1 cellular context compared by ENCODE assay signal in genomic region chr11:10307411-10308207, GRCh38.
A peak's percentile ranks its signal among the peaks of the same experiment; 100 is the strongest.
TF ChIP-seq lines count a peak whose summit lies in the region.

No MANE protein-coding gene starts in this region.

TF ChIP-seq in HEK293, 187 proteins besides CTCF, POLR2A, EP300 and RAD21 (continued from another document):
- TF ChIP-seq ZNF610 (tag by site-specific recombination; IDR thresholded peaks at IDR 0.05; ENCODE audit: borderline replicate concordance): peak; percentile 44; the same call in 1 of the 2 replicates
- TF ChIP-seq BCL11B (tag by site-specific recombination; IDR thresholded peaks at IDR 0.05; ENCODE audit: low read depth): peak; percentile 71
- TF ChIP-seq GLIS2 (tag by site-specific recombination; IDR thresholded peaks at IDR 0.05): peak; percentile 86
- peak; percentile 96 for TF ChIP-seq ZEB2 (tag by site-specific recombination; IDR thresholded peaks at IDR 0.05)
- no peak for TF ChIP-seq ZNF792 (tag by site-specific recombination; IDR thresholded peaks at IDR 0.05)
- TF ChIP-seq ZNF624 (tag by site-specific recombination; IDR thresholded peaks at IDR 0.05): no peak
- peak; percentile 44; the same call in 1 of the 2 replicates for TF ChIP-seq ZNF391 (tag by site-specific recombination; IDR thresholded peaks at IDR 0.05; ENCODE audit: borderline replicate concordance, low read depth)
- TF ChIP-seq GLI4 (tag by site-specific recombination; IDR thresholded peaks at IDR 0.05): no peak
- no peak for TF ChIP-seq SCRT2 (tag by site-specific recombination; IDR thresholded peaks at IDR 0.05)
- TF ChIP-seq ZNF121 (tag by site-specific recombination; IDR thresholded peaks at IDR 0.05): no peak
- TF ChIP-seq KLF16 (tag by site-specific recombination; IDR thresholded peaks at IDR 0.05): no peak; the same call in 1 of the 2 replicates
- peak; percentile 91 for TF ChIP-seq ZNF335 (tag by site-specific recombination; conservative IDR thresholded peaks at IDR 0.05)
- TF ChIP-seq, protein P1, sequence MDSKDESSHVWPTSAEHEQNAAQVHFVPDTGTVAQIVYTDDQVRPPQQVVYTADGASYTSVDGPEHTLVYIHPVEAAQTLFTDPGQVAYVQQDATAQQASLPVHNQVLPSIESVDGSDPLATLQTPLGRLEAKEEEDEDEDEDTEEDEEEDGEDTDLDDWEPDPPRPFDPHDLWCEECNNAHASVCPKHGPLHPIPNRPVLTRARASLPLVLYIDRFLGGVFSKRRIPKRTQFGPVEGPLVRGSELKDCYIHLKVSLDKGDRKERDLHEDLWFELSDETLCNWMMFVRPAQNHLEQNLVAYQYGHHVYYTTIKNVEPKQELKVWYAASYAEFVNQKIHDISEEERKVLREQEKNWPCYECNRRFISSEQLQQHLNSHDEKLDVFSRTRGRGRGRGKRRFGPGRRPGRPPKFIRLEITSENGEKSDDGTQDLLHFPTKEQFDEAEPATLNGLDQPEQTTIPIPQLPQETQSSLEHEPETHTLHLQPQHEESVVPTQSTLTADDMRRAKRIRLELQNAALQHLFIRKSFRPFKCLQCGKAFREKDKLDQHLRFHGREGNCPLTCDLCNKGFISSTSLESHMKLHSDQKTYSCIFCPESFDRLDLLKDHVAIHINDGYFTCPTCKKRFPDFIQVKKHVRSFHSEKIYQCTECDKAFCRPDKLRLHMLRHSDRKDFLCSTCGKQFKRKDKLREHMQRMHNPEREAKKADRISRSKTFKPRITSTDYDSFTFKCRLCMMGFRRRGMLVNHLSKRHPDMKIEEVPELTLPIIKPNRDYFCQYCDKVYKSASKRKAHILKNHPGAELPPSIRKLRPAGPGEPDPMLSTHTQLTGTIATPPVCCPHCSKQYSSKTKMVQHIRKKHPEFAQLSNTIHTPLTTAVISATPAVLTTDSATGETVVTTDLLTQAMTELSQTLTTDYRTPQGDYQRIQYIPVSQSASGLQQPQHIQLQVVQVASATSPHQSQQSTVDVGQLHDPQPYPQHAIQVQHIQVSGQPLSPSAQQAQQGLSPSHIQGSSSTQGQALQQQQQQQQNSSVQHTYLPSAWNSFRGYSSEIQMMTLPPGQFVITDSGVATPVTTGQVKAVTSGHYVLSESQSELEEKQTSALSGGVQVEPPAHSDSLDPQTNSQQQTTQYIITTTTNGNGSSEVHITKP (tag by site-specific recombination; IDR thresholded peaks at IDR 0.05): peak; percentile 43
- TF ChIP-seq ZNF175 (tag by site-specific recombination; IDR thresholded peaks at IDR 0.05): no peak
- TF ChIP-seq SP3 (tag by site-specific recombination; IDR thresholded peaks at IDR 0.05): peak; percentile 30
- TF ChIP-seq ZNF350 (tag by site-specific recombination; IDR thresholded peaks at IDR 0.05): no peak
- TF ChIP-seq ZNF621 (tag by site-specific recombination; IDR thresholded peaks at IDR 0.05): no peak
- no peak for TF ChIP-seq ZNF830 (tag by site-specific recombination; IDR thresholded peaks at IDR 0.05; ENCODE audit: low read depth)
- no peak for TF ChIP-seq ELK4 (IDR thresholded peaks at IDR 0.05; ENCODE audit: borderline replicate concordance, low read depth, low read length)
- peak; percentile 43; the same call in 1 of the 2 replicates for TF ChIP-seq WT1 (tag by site-specific recombination; IDR thresholded peaks at IDR 0.05)
- no peak for TF ChIP-seq ZNF404 (tag by site-specific recombination; IDR thresholded peaks at IDR 0.05)
- TF ChIP-seq ZBTB20 (tag by site-specific recombination; IDR thresholded peaks at IDR 0.05): no peak
- no peak for TF ChIP-seq ZNF677 (tag by site-specific recombination; IDR thresholded peaks at IDR 0.05)
- peak; percentile 75 for TF ChIP-seq ZNF2 (tag by site-specific recombination; IDR thresholded peaks at IDR 0.05)
- no peak for TF ChIP-seq ZNF433 (tag by site-specific recombination; IDR thresholded peaks at IDR 0.05; ENCODE audit: low read depth)
- no peak for TF ChIP-seq HOXA7 (CRISPR knock-in tag; IDR thresholded peaks at IDR 0.05; ENCODE audit: borderline replicate concordance)
- TF ChIP-seq ZSCAN16 (tag by site-specific recombination; IDR thresholded peaks at IDR 0.05): no peak
- TF ChIP-seq ZNF596 (tag by site-specific recombination; IDR thresholded peaks at IDR 0.05): no peak
- no peak for TF ChIP-seq ZNF837 (tag by site-specific recombination; IDR thresholded peaks at IDR 0.05)
- TF ChIP-seq ZBTB7A (tag by site-specific recombination; IDR thresholded peaks at IDR 0.05; ENCODE audit: low read depth): 0 out of 2 replicates have a peak, but pooled peaks have one; percentile 23
- TF ChIP-seq, protein P2, sequence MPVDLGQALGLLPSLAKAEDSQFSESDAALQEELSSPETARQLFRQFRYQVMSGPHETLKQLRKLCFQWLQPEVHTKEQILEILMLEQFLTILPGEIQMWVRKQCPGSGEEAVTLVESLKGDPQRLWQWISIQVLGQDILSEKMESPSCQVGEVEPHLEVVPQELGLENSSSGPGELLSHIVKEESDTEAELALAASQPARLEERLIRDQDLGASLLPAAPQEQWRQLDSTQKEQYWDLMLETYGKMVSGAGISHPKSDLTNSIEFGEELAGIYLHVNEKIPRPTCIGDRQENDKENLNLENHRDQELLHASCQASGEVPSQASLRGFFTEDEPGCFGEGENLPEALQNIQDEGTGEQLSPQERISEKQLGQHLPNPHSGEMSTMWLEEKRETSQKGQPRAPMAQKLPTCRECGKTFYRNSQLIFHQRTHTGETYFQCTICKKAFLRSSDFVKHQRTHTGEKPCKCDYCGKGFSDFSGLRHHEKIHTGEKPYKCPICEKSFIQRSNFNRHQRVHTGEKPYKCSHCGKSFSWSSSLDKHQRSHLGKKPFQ (tag by site-specific recombination; IDR thresholded peaks at IDR 0.05): no peak
- TF ChIP-seq ZFP37 (tag by site-specific recombination; IDR thresholded peaks at IDR 0.05): 0 out of 2 replicates have a peak, but pooled peaks have one; percentile 3
- TF ChIP-seq ZNF112 (tag by site-specific recombination; IDR thresholded peaks at IDR 0.05): no peak
- peak; percentile 76 for TF ChIP-seq SP7 (tag by site-specific recombination; IDR thresholded peaks at IDR 0.05)
- no peak for TF ChIP-seq MYNN (tag by site-specific recombination; IDR thresholded peaks at IDR 0.05; ENCODE audit: borderline replicate concordance)
- peak; percentile 80 for TF ChIP-seq ZNF629 (tag by site-specific recombination; IDR thresholded peaks at IDR 0.05)
- peak; percentile 66 for TF ChIP-seq OSR2 (tag by site-specific recombination; IDR thresholded peaks at IDR 0.05)
- no peak for TF ChIP-seq ZNF585B (tag by site-specific recombination; IDR thresholded peaks at IDR 0.05)
- peak; percentile 64 for TF ChIP-seq SP2 (tag by site-specific recombination; IDR thresholded peaks at IDR 0.05)
- TF ChIP-seq ZNF23 (tag by site-specific recombination; IDR thresholded peaks at IDR 0.05; ENCODE audit: borderline replicate concordance): no peak
- TF ChIP-seq ZSCAN30 (tag by site-specific recombination; IDR thresholded peaks at IDR 0.05): no peak; the same call in 1 of the 2 replicates
- TF ChIP-seq, protein P3, sequence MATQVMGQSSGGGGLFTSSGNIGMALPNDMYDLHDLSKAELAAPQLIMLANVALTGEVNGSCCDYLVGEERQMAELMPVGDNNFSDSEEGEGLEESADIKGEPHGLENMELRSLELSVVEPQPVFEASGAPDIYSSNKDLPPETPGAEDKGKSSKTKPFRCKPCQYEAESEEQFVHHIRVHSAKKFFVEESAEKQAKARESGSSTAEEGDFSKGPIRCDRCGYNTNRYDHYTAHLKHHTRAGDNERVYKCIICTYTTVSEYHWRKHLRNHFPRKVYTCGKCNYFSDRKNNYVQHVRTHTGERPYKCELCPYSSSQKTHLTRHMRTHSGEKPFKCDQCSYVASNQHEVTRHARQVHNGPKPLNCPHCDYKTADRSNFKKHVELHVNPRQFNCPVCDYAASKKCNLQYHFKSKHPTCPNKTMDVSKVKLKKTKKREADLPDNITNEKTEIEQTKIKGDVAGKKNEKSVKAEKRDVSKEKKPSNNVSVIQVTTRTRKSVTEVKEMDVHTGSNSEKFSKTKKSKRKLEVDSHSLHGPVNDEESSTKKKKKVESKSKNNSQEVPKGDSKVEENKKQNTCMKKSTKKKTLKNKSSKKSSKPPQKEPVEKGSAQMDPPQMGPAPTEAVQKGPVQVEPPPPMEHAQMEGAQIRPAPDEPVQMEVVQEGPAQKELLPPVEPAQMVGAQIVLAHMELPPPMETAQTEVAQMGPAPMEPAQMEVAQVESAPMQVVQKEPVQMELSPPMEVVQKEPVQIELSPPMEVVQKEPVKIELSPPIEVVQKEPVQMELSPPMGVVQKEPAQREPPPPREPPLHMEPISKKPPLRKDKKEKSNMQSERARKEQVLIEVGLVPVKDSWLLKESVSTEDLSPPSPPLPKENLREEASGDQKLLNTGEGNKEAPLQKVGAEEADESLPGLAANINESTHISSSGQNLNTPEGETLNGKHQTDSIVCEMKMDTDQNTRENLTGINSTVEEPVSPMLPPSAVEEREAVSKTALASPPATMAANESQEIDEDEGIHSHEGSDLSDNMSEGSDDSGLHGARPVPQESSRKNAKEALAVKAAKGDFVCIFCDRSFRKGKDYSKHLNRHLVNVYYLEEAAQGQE (tag by site-specific recombination; IDR thresholded peaks at IDR 0.05): peak; percentile 10; the same call in 1 of the 2 replicates
- no peak for TF ChIP-seq ZNF626 (tag by site-specific recombination; IDR thresholded peaks at IDR 0.05)
- TF ChIP-seq ZNF354C (tag by site-specific recombination; IDR thresholded peaks at IDR 0.05; ENCODE audit: borderline replicate concordance, low read depth): no peak
- no peak for TF ChIP-seq ZNF114 (tag by site-specific recombination; IDR thresholded peaks at IDR 0.05)
- no peak for TF ChIP-seq ZNF791 (tag by site-specific recombination; IDR thresholded peaks at IDR 0.05)
- TF ChIP-seq, protein P4, sequence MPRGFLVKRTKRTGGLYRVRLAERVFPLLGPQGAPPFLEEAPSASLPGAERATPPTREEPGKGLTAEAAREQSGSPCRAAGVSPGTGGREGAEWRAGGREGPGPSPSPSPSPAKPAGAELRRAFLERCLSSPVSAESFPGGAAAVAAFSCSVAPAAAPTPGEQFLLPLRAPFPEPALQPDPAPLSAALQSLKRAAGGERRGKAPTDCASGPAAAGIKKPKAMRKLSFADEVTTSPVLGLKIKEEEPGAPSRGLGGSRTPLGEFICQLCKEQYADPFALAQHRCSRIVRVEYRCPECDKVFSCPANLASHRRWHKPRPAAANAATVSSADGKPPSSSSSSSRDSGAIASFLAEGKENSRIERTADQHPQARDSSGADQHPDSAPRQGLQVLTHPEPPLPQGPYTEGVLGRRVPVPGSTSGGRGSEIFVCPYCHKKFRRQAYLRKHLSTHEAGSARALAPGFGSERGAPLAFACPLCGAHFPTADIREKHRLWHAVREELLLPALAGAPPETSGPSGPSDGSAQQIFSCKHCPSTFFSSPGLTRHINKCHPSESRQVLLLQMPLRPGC (tag by site-specific recombination; IDR thresholded peaks at IDR 0.05): peak; percentile 75; the same call in 1 of the 2 replicates
- TF ChIP-seq KLF1 (tag by site-specific recombination; IDR thresholded peaks at IDR 0.05): peak; percentile 67
- TF ChIP-seq ZNF777 (tag by site-specific recombination; IDR thresholded peaks at IDR 0.05; ENCODE audit: borderline replicate concordance): peak; percentile 53; the same call in 1 of the 2 replicates
- TF ChIP-seq HOXC10 (CRISPR knock-in tag; IDR thresholded peaks at IDR 0.05): no peak
- no peak for TF ChIP-seq RBAK (tag by site-specific recombination; IDR thresholded peaks at IDR 0.05)
- TF ChIP-seq ZNF701 (tag by site-specific recombination; IDR thresholded peaks at IDR 0.05): no peak
- no peak for TF ChIP-seq ZNF768 (tag by site-specific recombination; IDR thresholded peaks at IDR 0.05)
